Comparison of ENCODE assay signal across 8 cellular contexts in genomic region chr3:40452876-40453730, GRCh38. TPM values are rescaled to one million over a fixed set of nuclear protein-coding genes. Genes with fewer than 3 reads are reported as not detected.
DNase-seq lines count a peak whose midpoint lies in the region; ATAC-seq, FAIRE-seq and TF ChIP-seq lines count a peak whose summit lies in the region.

No MANE protein-coding gene starts in this region.

- intact Hi-C loops in activated CD4-positive, alpha-beta T cell treated with anti-CD3 and anti-CD28 coated beads for 36 hours (cut with DNase I, micrococcal nuclease): loop anchor here (1.0 to 10.0 kb wide), 11 partner anchors 24 to 1510 kb away; partner anchors contain the start of genes EIF1B (in 2 of the 2), ULK4 (in 2 of the 2), CTNNB1 (in 1 of the 2) and SCN11A (in 1 of the 2)

- peak; percentile 98 for FAIRE-seq in GM19239 (lab: Jason Lieb, UNC)

- H3K27me3 ChIP-seq in BE2C: no peaks in the 10 kb centered on the region
- no peaks in the 10 kb centered on the region for H3K27me3 ChIP-seq in kidney epithelial cell (ENCODE audit: control insufficient read depth, insufficient read depth, low read length)

- peaks cover 30% of the 10 kb centered on the region for H3K4me1 Mint-ChIP-seq in activated CD4-positive, alpha-beta T cell treated with anti-CD3 and anti-CD28 coated beads for 36 hours

- no peaks in the 10 kb centered on the region for H3K9me3 Mint-ChIP-seq in activated CD4-positive, alpha-beta T cell treated with anti-CD3 and anti-CD28 coated beads for 36 hours (ENCODE audit: low read depth)

- peak overlapping the region; percentile 90 for H3K27ac ChIP-seq in cingulate gyrus (ENCODE audit: low read depth, low read length)

- H3K36me3 Mint-ChIP-seq in activated CD4-positive, alpha-beta T cell treated with anti-CD3 and anti-CD28 coated beads for 36 hours (ENCODE audit: low read depth): peaks cover 6% of the 10 kb centered on the region

- H3K36me3 ChIP-seq in BE2C: peaks cover 8% of the 10 kb centered on the region
- no peaks in the 10 kb centered on the region for H3K36me3 ChIP-seq in kidney epithelial cell (ENCODE audit: control insufficient read depth, insufficient read depth, low read length)

- no peaks in the 10 kb centered on the region for H3K27me3 Mint-ChIP-seq in activated CD4-positive, alpha-beta T cell treated with anti-CD3 and anti-CD28 coated beads for 36 hours

- H3K4me3 ChIP-seq in BE2C (ENCODE audit: low read depth, low read length) (peak overlapping the region; percentile 71), kidney epithelial cell (ENCODE audit: low read depth, low read length) (peak overlapping the region; percentile 87)

- DNase-seq in BE2C: peak; percentile 95
- DNase-seq in GM19239 (ENCODE audit: insufficient read length, low spot score): peak; percentile 86
- DNase-seq in NCI-H510A treated with DMSO at 0.1 percent for 48 hours (lab: John Stamatoyannopoulos, UW): peak; percentile 95
- peak; percentile 98 for DNase-seq in activated CD4-positive, alpha-beta T cell treated with anti-CD3 and anti-CD28 coated beads for 36 hours
- DNase-seq in kidney epithelial cell (ENCODE audit: low read depth): peak; percentile 96
- DNase-seq in stimulated activated CD4-positive, alpha-beta T cell treated with anti-CD3 and anti-CD28 coated beads, Interleukin-15, amount 100 ng/mL, for 24 hours: peak; percentile 98

- no peaks in the 10 kb centered on the region for H3K9me3 ChIP-seq in BE2C

- peak overlapping the region; percentile 96 for H3K27ac Mint-ChIP-seq in activated CD4-positive, alpha-beta T cell treated with anti-CD3 and anti-CD28 coated beads for 36 hours

- CTCF ChIA-PET in activated CD4-positive, alpha-beta T cell treated with anti-CD3 and anti-CD28 coated beads for 36 hours (lab: Charles Lee): interaction anchor here (0.6 to 1.6 kb wide), 4 partner anchors 24 to 125 kb away, joined by 3 to 6 read pairs (median 4); partner anchors contain the start of genes ZNF619 and ZNF620

- POLR2A ChIA-PET in activated CD4-positive, alpha-beta T cell treated with anti-CD3 and anti-CD28 coated beads for 36 hours (lab: Charles Lee): interaction anchor here (0.6 kb wide), 1 partner anchor 30 kb away, joined by 3 read pairs; no protein-coding TSS in a partner anchor

- peak; percentile 95 for ATAC-seq in HG03442 (IDR thresholded peaks at IDR 0.05; ENCODE audit: unreplicated experiment)
- ATAC-seq in activated CD4-positive, alpha-beta T cell treated with anti-CD3 and anti-CD28 coated beads for 36 hours: peak; percentile 94

- H3K4me3 Mint-ChIP-seq in activated CD4-positive, alpha-beta T cell treated with anti-CD3 and anti-CD28 coated beads for 36 hours: peak overlapping the region; percentile 96

- TF ChIP-seq CTCF in BE2C (IDR thresholded peaks at IDR 0.05; ENCODE audit: low read depth, low read length): no peak
- TF ChIP-seq CTCF in kidney epithelial cell (IDR thresholded peaks at IDR 0.05; ENCODE audit: insufficient read depth, low read length, poor library complexity, severe bottlenecking): no peak

- H3K4me1 ChIP-seq in BE2C: no peaks in the 10 kb centered on the region

RNA-seq across cellular contexts. Expression of gene RPL14, which starts 4.0 kb away (rescaled TPM):
- polyA plus RNA-seq in BE2C (2012; ENCODE audit: insufficient read depth, insufficient read length, low read depth): 665 TPM
- total RNA-seq in activated CD4-positive, alpha-beta T cell treated with anti-CD3 and anti-CD28 coated beads for 36 hours: 1,000 to 10,000 TPM; 3,053 to 3,976 TPM
- 576 and 649 TPM in 2 replicates for total RNA-seq in kidney epithelial cell

RNA-seq across cellular contexts. Expression of gene ZNF619, which starts 23.8 kb away (rescaled TPM):
- polyA plus RNA-seq in BE2C (2012; ENCODE audit: insufficient read depth, insufficient read length, low read depth): 0.77 TPM
- 1 to 10 TPM; 5.6 to 7.0 TPM for total RNA-seq in activated CD4-positive, alpha-beta T cell treated with anti-CD3 and anti-CD28 coated beads for 36 hours
- 4.3 and 5.1 TPM in 2 replicates for total RNA-seq in kidney epithelial cell

RNA-seq across cellular contexts. Expression of gene ZNF620, which starts 52.7 kb away (rescaled TPM):
- polyA plus RNA-seq in BE2C (2012; ENCODE audit: insufficient read depth, insufficient read length, low read depth): 3.2 TPM
- 1 to 10 TPM; 3.8 to 3.9 TPM for total RNA-seq in activated CD4-positive, alpha-beta T cell treated with anti-CD3 and anti-CD28 coated beads for 36 hours
- 6.2 and 10.8 TPM in 2 replicates for total RNA-seq in kidney epithelial cell

Comparison
In these comparisons a context has a peak if more than half of its experiments do, and no peak if none do; other contexts are left out.
1. Peak in every context shown above with its lines: DNase-seq, ATAC-seq, H3K4me3 ChIP-seq and H3K27ac ChIP-seq.